In the genomic region with DNA sequence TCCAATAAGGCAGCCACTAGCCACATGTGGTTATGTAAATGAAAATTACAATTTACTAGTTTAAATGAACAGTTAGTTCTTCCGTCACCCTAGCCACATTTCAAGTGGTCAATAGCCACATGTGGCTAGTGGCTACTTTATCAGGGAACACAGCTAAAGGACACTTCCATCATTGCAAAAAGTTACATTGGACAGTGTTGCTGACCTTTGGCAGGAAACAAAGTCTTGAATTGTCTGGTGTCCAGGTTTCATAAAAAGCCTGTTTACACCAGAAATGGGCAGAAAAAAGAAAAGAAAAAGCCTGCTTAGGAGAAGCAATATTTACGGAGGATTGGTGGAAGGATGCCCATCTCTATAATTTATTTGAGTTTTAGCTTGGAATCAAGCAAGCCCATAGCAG, we compare ENCODE assay signal across 25 cellular contexts.
"Had no signal": no experiment of that assay in that cellular context is flagged by ENCODE, and none has a peak within 500 bp of the region (broad histone marks: within the 10 kb centered on the region; RNA-seq: fewer than 3 reads in every experiment).

No MANE protein-coding gene starts in this region.

- H3K36me3 ChIP-seq: colonic mucosa, gastroesophageal sphincter, heart left ventricle, left ventricle myocardium inferior, lower lobe of right lung, ovary, transverse colon, upper lobe of right lung, uterus had no signal

- DNase-seq: colonic mucosa; effector CD8-positive, alpha-beta T cell; endodermal cell; foreskin fibroblast; heart left ventricle; hippocampal formation; left cardiac atrium; left ventricle myocardium inferior; lower lobe of right lung; naive thymus-derived CD8-positive, alpha-beta T cell; occipital lobe; posterior cingulate gyrus; psoas muscle; small intestine; stimulated activated CD4-positive, alpha-beta T cell treated with anti-CD3 and anti-CD28 coated beads, Interleukin-15, amount 100 ng/mL, for 24 hours; stimulated activated CD4-positive, alpha-beta T cell treated with anti-CD3 and anti-CD28 coated beads, Interleukin-2, amount 100 ng/mL, for 48 hours; stimulated activated naive B cell treated with anti-CD40 and anti-IgM and Interleukin-4, amounts not matched to agents 10 μg/mL and 1 μg/mL and 100 μg/mL, for 72 hours; transverse colon; upper lobe of right lung; uterus had no signal

- H3K4me3 ChIP-seq: colonic mucosa, gastroesophageal sphincter, heart left ventricle, left ventricle myocardium inferior, lower lobe of right lung, ovary, psoas muscle, transverse colon, upper lobe of right lung, uterus had no signal

- H3K27ac ChIP-seq: colonic mucosa, epithelial cell of prostate, gastroesophageal sphincter, heart left ventricle, left ventricle myocardium inferior, lower lobe of right lung, psoas muscle, transverse colon, upper lobe of right lung, uterus had no signal

- H3K27me3 ChIP-seq: colonic mucosa, gastroesophageal sphincter, heart left ventricle, ovary, transverse colon, upper lobe of right lung, uterus had no signal

- H3K9me3 ChIP-seq: colonic mucosa, gastroesophageal sphincter, heart left ventricle, left ventricle myocardium inferior, lower lobe of right lung, ovary, psoas muscle, transverse colon, upper lobe of right lung, uterus had no signal

- ATAC-seq: esophagus mucosa; gastroesophageal sphincter; heart left ventricle; lower lobe of right lung; naive thymus-derived CD8-positive, alpha-beta T cell; psoas muscle; right cardiac atrium; stimulated activated naive B cell treated with anti-CD40 and anti-IgM and Interleukin-4, amounts not matched to agents 10 μg/mL and 1 μg/mL and 100 μg/mL, for 72 hours; upper lobe of right lung had no signal

- H3K4me1 ChIP-seq: colonic mucosa, lower lobe of right lung, transverse colon, uterus had no signal
